8 cellular contexts compared by ENCODE assay signal in genomic region chr20:1900321-1900791, GRCh38. TPM values are rescaled to one million over a fixed set of nuclear protein-coding genes. Genes with fewer than 3 reads are reported as not detected.
A peak's percentile ranks its signal among the peaks of the same experiment; 100 is the strongest.
DNase-seq lines count a peak whose midpoint lies in the region; ATAC-seq and TF ChIP-seq lines count a peak whose summit lies in the region.

No MANE protein-coding gene starts in this region.

- H3K9me3 ChIP-seq in mammary epithelial cell (replicated peaks; ENCODE audit: insufficient read depth, low read length) (no peaks in the 10 kb centered on the region), suprapubic skin (no peaks in the 10 kb centered on the region)

- no peak for TF ChIP-seq POLR2A in suprapubic skin (IDR thresholded peaks at IDR 0.05)

- H4K20me1 ChIP-seq in mammary epithelial cell (ENCODE audit: insufficient read depth, low read length) = no peaks in the 10 kb centered on the region

- no peak overlapping the region for H2AFZ ChIP-seq in mammary epithelial cell (ENCODE audit: low read depth, low read length)

- CTCF ChIA-PET in mammary epithelial cell (lab: Charles Lee; ENCODE audit: low non-redundant PET) = interaction anchor here (0.5 kb wide), 1 partner anchor 89 kb away, joined by 3 read pairs; no protein-coding TSS in a partner anchor

- H3K4me2 ChIP-seq in mammary epithelial cell (ENCODE audit: insufficient read depth, low read depth, low read length) = no peak overlapping the region

- dilution Hi-C loops in mammary epithelial cell (cut with HindIII; ENCODE audit: low sequenced_read_pairs) = loop anchor here (5.0 kb wide), 2 partner anchors 52 to 98 kb away; no protein-coding TSS in a partner anchor

- H3K4me1 ChIP-seq in mammary epithelial cell (ENCODE audit: insufficient read depth, low read length) = peaks cover 19% of the 10 kb centered on the region
- H3K4me1 ChIP-seq in suprapubic skin = peaks cover 53% of the 10 kb centered on the region

- H3K27me3 ChIP-seq in mammary epithelial cell (ENCODE audit: insufficient read depth, low read length) = no peaks in the 10 kb centered on the region
- no peaks in the 10 kb centered on the region for H3K27me3 ChIP-seq in suprapubic skin

- no TSS peak for BruUV-seq in mammary epithelial cell (replicated peaks; lab: Mats Ljungman, UMichigan)

- peak; percentile 75 for TF ChIP-seq CTCF in 22Rv1 (IDR thresholded peaks at IDR 0.05)
- peak; percentile 65 for TF ChIP-seq CTCF in GM12874 (IDR thresholded peaks at IDR 0.05; ENCODE audit: insufficient read depth, low read depth, low read length)
- peak; percentile 74 to 78 for TF ChIP-seq CTCF in mammary epithelial cell (conservative IDR thresholded peaks at IDR 0.05 in 1 of 2, IDR thresholded peaks at IDR 0.05 in 1 of 2; ENCODE audit: extremely low read depth in 1 of 2, insufficient read depth in 1 of 2, low read depth in 1 of 2, low read length in 2 of 2)
- TF ChIP-seq CTCF in suprapubic skin (IDR thresholded peaks at IDR 0.05) = peak in 1 of 2 donors; percentile 36

- no peak overlapping the region for H3K9ac ChIP-seq in mammary epithelial cell (ENCODE audit: insufficient read depth, low read length)

- H3K79me2 ChIP-seq in mammary epithelial cell (ENCODE audit: insufficient read depth, low read length) = peaks cover 97% of the 10 kb centered on the region

- H3K27ac ChIP-seq in 22Rv1 (no peak overlapping the region), mammary epithelial cell (ENCODE audit: insufficient read depth, low read depth, low read length) (no peak overlapping the region), suprapubic skin (peak overlapping the region; percentile 21)

- peaks cover 6% of the 10 kb centered on the region for H3K36me3 ChIP-seq in mammary epithelial cell (ENCODE audit: insufficient read depth, low read length)
- H3K36me3 ChIP-seq in suprapubic skin = peaks cover 2% of the 10 kb centered on the region

- ATAC-seq in HG02588 (IDR thresholded peaks at IDR 0.05; ENCODE audit: unreplicated experiment) = no peak
- ATAC-seq in GM18858 (IDR thresholded peaks at IDR 0.05; ENCODE audit: unreplicated experiment) = no peak

- in situ Hi-C loops in mammary epithelial cell (cut with MboI; ENCODE audit: low sequenced_read_pairs in 2 of 2) = no loop called here

- intact Hi-C loops in mammary epithelial cell (cut with micrococcal nuclease) = loop anchor here (1.0 to 2.0 kb wide), 4 partner anchors 34 to 272 kb away; no protein-coding TSS in a partner anchor

- WGBS in mammary epithelial cell (ENCODE audit: low coverage, missing lambda C conversion rate) = 15% methylated on average over 10 of the region's 10 CpGs
- WGBS in suprapubic skin = 27% methylated on average over 10 of the region's 10 CpGs

- TF ChIP-seq EP300 in suprapubic skin (IDR thresholded peaks at IDR 0.05) = no peak

- H3K4me3 ChIP-seq in mammary epithelial cell (replicated peaks in 1 of 3; ENCODE audit: insufficient read depth in 1 of 3, low read depth in 2 of 3, low read length in 3 of 3) (no peak overlapping the region), suprapubic skin (no peak overlapping the region)

- DNase-seq in NCI-H446 treated with DMSO at 0.1 percent for 48 hours (lab: John Stamatoyannopoulos, UW) (peak; percentile 37), mammary epithelial cell (peak; percentile 65), kidney tubule cell (ENCODE audit: low spot score) (peak; percentile 88), suprapubic skin (ENCODE audit: low spot score in 2 of 2) (no peak)

RNA-seq across cellular contexts. Expression of gene SIRPA, which starts 5.1 kb away (rescaled TPM):
- total RNA-seq in mammary epithelial cell (10 to 100 TPM; 49.6 to 68.3 TPM), suprapubic skin (10 to 100 TPM; 30.3 to 53.3 (median 47.3) TPM)
- 41.1 TPM for polyA plus RNA-seq in mammary epithelial cell
- 78.0 TPM for polyA minus RNA-seq in mammary epithelial cell

Comparison
In these comparisons a context has a peak if more than half of its experiments do, and no peak if none do; other contexts are left out.
1. DNase-seq: peak in NCI-H446 treated with DMSO at 0.1 percent for 48 hours (single experiment), mammary epithelial cell (single experiment) and kidney tubule cell (single experiment); none in suprapubic skin (0 of 2).